ENCODE assay signal across 9 cellular contexts in the genomic region with DNA sequence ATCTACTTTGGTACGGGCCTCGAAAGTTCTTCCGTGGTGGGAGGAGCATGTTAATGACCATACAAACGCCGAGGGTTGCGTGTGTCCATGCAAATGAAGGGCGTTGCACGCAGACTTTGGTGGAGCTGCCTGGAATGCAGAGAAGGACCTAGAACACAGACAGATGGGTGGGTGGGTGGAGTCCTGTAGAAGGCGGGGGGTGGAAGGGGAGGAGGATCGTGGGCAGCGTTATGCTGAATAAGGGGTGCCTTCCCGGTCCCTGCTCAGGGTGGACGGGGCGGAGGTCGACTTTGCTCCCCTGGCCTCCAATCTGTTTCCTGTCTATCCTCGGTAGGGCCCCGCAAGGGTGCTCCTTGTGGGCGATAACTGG. TPM values are rescaled to one million over a fixed set of nuclear protein-coding genes. Genes with fewer than 3 reads are reported as not detected.
DNase-seq lines count a peak whose midpoint lies in the region; ATAC-seq and TF ChIP-seq lines count a peak whose summit lies in the region.
"Had no signal": no experiment of that assay in that cellular context is flagged by ENCODE, and none has a peak within 500 bp of the region (broad histone marks: within the 10 kb centered on the region; RNA-seq: fewer than 3 reads in every experiment).

No MANE protein-coding gene starts in this region.

- peak overlapping the region; percentile 76 for H3K27ac Mint-ChIP-seq in activated CD8-positive, alpha-beta memory T cell treated with anti-CD3 and anti-CD28 coated beads, Interleukin-2, amount 10 ng/mL, durations not matched to agents 7 days and 5 days
- H3K27ac Mint-ChIP-seq in glutamatergic neuron (ENCODE audit: unreplicated experiment): peak overlapping the region; percentile 88

- peak overlapping the region; percentile 56 to 58 for H3K4me3 ChIP-seq in testis
- peak overlapping the region in 1 of 4 donors; percentile 93 for H3K4me3 ChIP-seq in adrenal gland

- CTCF ChIA-PET in activated CD8-positive, alpha-beta memory T cell treated with anti-CD3 and anti-CD28 coated beads, Interleukin-2, amount 10 ng/mL, durations not matched to agents 7 days and 5 days (lab: Charles Lee): interaction anchor here (0.6 to 2.0 kb wide), 4 partner anchors 9 to 378 kb away, joined by 3 to 8 read pairs (median 4); no protein-coding TSS in a partner anchor

- H3K4me1 ChIP-seq in testis (peaks cover 24% of the 10 kb centered on the region), adrenal gland (replicated peaks in 1 of 2) (peaks cover 23 to 39% of the 10 kb centered on the region in 2 donors)

- H3K27ac ChIP-seq in testis (no peak overlapping the region), adrenal gland (no peak overlapping the region)

- no peaks in the 10 kb centered on the region for H3K36me3 ChIP-seq in testis (ENCODE audit: low read depth, missing control alignments)
- no peaks in the 10 kb centered on the region for H3K36me3 ChIP-seq in adrenal gland (replicated peaks in 1 of 2)

- ATAC-seq in activated CD8-positive, alpha-beta memory T cell treated with anti-CD3 and anti-CD28 coated beads, Interleukin-2, amount 10 ng/mL, durations not matched to agents 7 days and 5 days: no peak
- ATAC-seq in GM18858 (IDR thresholded peaks at IDR 0.05; ENCODE audit: unreplicated experiment) (no peak), HG03520 (IDR thresholded peaks at IDR 0.05; ENCODE audit: unreplicated experiment) (no peak)

- peaks cover 40% of the 10 kb centered on the region for H3K4me1 Mint-ChIP-seq in activated CD8-positive, alpha-beta memory T cell treated with anti-CD3 and anti-CD28 coated beads, Interleukin-2, amount 10 ng/mL, durations not matched to agents 7 days and 5 days
- peaks cover 11% of the 10 kb centered on the region for H3K4me1 Mint-ChIP-seq in glutamatergic neuron (ENCODE audit: low read depth, unreplicated experiment)

- DNase-seq in activated CD8-positive, alpha-beta memory T cell treated with anti-CD3 and anti-CD28 coated beads, Interleukin-2, amount 10 ng/mL, durations not matched to agents 7 days and 5 days: no peak
- no peak for DNase-seq in activated CD8-positive, alpha-beta memory T cell treated with anti-CD3 and anti-CD28 coated beads, Interleukin-2, amount 50 U/mL, for 4 hours
- DNase-seq in RPMI7951 (ENCODE audit: low read depth): peak; percentile 43
- peak; percentile 51 for DNase-seq in glutamatergic neuron
- DNase-seq in testis: no peak
- no peak for DNase-seq in adrenal gland

- H3K27me3 Mint-ChIP-seq in activated CD8-positive, alpha-beta memory T cell treated with anti-CD3 and anti-CD28 coated beads, Interleukin-2, amount 10 ng/mL, durations not matched to agents 7 days and 5 days: peaks cover 23% of the 10 kb centered on the region
- peaks cover 9% of the 10 kb centered on the region for H3K27me3 Mint-ChIP-seq in glutamatergic neuron (ENCODE audit: unreplicated experiment)

- TF ChIP-seq CTCF in glutamatergic neuron (IDR thresholded peaks at IDR 0.05; ENCODE audit: partially characterized antibody, unreplicated experiment) (no peak), testis (IDR thresholded peaks at IDR 0.05) (no peak), adrenal gland (IDR thresholded peaks at IDR 0.05) (no peak)

- H3K36me3 Mint-ChIP-seq in activated CD8-positive, alpha-beta memory T cell treated with anti-CD3 and anti-CD28 coated beads, Interleukin-2, amount 10 ng/mL, durations not matched to agents 7 days and 5 days: peaks cover 12% of the 10 kb centered on the region
- no peaks in the 10 kb centered on the region for H3K36me3 Mint-ChIP-seq in glutamatergic neuron (ENCODE audit: unreplicated experiment)

- H3K9me3 Mint-ChIP-seq in activated CD8-positive, alpha-beta memory T cell treated with anti-CD3 and anti-CD28 coated beads, Interleukin-2, amount 10 ng/mL, durations not matched to agents 7 days and 5 days (ENCODE audit: low read depth): no peaks in the 10 kb centered on the region
- peaks cover 4% of the 10 kb centered on the region for H3K9me3 Mint-ChIP-seq in glutamatergic neuron (ENCODE audit: unreplicated experiment)

- WGBS in testis, 2 donors: 9 to 10% methylated on average over 18 of the region's 18 CpGs
- WGBS in adrenal gland, 4 donors: 28 to 41% (median 33%) methylated on average over 14 to 18 of the region's 18 CpGs

- peak overlapping the region; percentile 71 for H3K4me3 Mint-ChIP-seq in activated CD8-positive, alpha-beta memory T cell treated with anti-CD3 and anti-CD28 coated beads, Interleukin-2, amount 10 ng/mL, durations not matched to agents 7 days and 5 days
- H3K4me3 Mint-ChIP-seq in glutamatergic neuron (ENCODE audit: unreplicated experiment): peak overlapping the region; percentile 83

- intact Hi-C loops in testis (cut with DNase I; ENCODE audit: low total_unique reads): no loop called here
- intact Hi-C loops in adrenal gland (cut with DNase I): no loop called here

- no peak for TF ChIP-seq POLR2A in testis (IDR thresholded peaks at IDR 0.05)
- no peak for TF ChIP-seq POLR2A in adrenal gland (IDR thresholded peaks at IDR 0.05)

- H3K27me3 ChIP-seq in testis: no peaks in the 10 kb centered on the region
- peaks cover 48% of the 10 kb centered on the region for H3K27me3 ChIP-seq in adrenal gland

- no peaks in the 10 kb centered on the region for H3K9me3 ChIP-seq in testis
- no peaks in the 10 kb centered on the region for H3K9me3 ChIP-seq in adrenal gland (replicated peaks in 1 of 3)

RNA-seq across cellular contexts. Expression of gene PAQR4, which starts 0.8 kb away (rescaled TPM):
- 10 to 100 TPM; 58.7 to 62.9 TPM for total RNA-seq in activated CD8-positive, alpha-beta memory T cell treated with anti-CD3 and anti-CD28 coated beads, Interleukin-2, amount 10 ng/mL, durations not matched to agents 7 days and 5 days
- total RNA-seq in RPMI7951 (2014; rRNA removed; shearing (Covaris generic)): 9.5 and 11.4 TPM in 2 replicates
- total RNA-seq in glutamatergic neuron (ENCODE audit: unreplicated experiment) (69.1 TPM), testis (1 to 10 TPM; 6.4 to 7.1 TPM), adrenal gland (10 to 100 TPM in 7 of 8 donors, 1 to 10 TPM in 1; 7.4 to 17.0 (median 13.5) TPM)
- polyA plus RNA-seq in testis (ENCODE audit: insufficient read depth, low read depth, low replicate concordance) (6.2 TPM), adrenal gland (10 to 100 TPM in 1 of 3 donors, 1 to 10 TPM in 2; 4.1 to 14.6 (median 8.1) TPM)

RNA-seq across cellular contexts. Expression of gene KREMEN2, which starts 4.3 kb away (rescaled TPM):
- under 1 TPM; 0.35 to 0.40 TPM for total RNA-seq in activated CD8-positive, alpha-beta memory T cell treated with anti-CD3 and anti-CD28 coated beads, Interleukin-2, amount 10 ng/mL, durations not matched to agents 7 days and 5 days
- 0.24 and 0.49 TPM in 2 replicates for total RNA-seq in RPMI7951 (2014; rRNA removed; shearing (Covaris generic))
- total RNA-seq in glutamatergic neuron (ENCODE audit: unreplicated experiment) (12.8 TPM), testis (1 to 10 TPM; 1.7 TPM), adrenal gland (not detected)
- polyA plus RNA-seq in testis (ENCODE audit: insufficient read depth, low read depth, low replicate concordance) (0.86 TPM), adrenal gland (not detected)

RNA-seq across cellular contexts. Expression of gene PKMYT1, which starts 11.9 kb away (rescaled TPM):
- 100 to 1,000 TPM; 146 to 199 TPM for total RNA-seq in activated CD8-positive, alpha-beta memory T cell treated with anti-CD3 and anti-CD28 coated beads, Interleukin-2, amount 10 ng/mL, durations not matched to agents 7 days and 5 days
- 27.3 and 33.5 TPM in 2 replicates for total RNA-seq in RPMI7951 (2014; rRNA removed; shearing (Covaris generic))
- total RNA-seq in glutamatergic neuron (ENCODE audit: unreplicated experiment) (8.5 TPM), testis (100 to 1,000 TPM in 1 of 2 donors, 10 to 100 TPM in 1; 76.4 to 146 TPM), adrenal gland (1 to 10 TPM in 7 of 8 donors, under 1 TPM in 1; 0.46 to 4.5 (median 2.9) TPM)
- polyA plus RNA-seq in testis (ENCODE audit: insufficient read depth, low read depth, low replicate concordance) (119 TPM), adrenal gland (1 to 10 TPM; 1.0 to 3.7 (median 2.0) TPM)

RNA-seq across cellular contexts. Expression of gene CLDN9, which starts 44.4 kb away (rescaled TPM):
- total RNA-seq in activated CD8-positive, alpha-beta memory T cell treated with anti-CD3 and anti-CD28 coated beads, Interleukin-2, amount 10 ng/mL, durations not matched to agents 7 days and 5 days: under 1 TPM; 0.09 to 0.15 TPM
- total RNA-seq in RPMI7951 (2014; rRNA removed; shearing (Covaris generic)): not detected in 2 replicates
- 0.39 TPM for total RNA-seq in glutamatergic neuron (ENCODE audit: unreplicated experiment)
- under 1 TPM; 0.37 to 0.39 TPM for total RNA-seq in testis
- 0.34 TPM for polyA plus RNA-seq in testis (ENCODE audit: insufficient read depth, low read depth, low replicate concordance)
- total RNA-seq in adrenal gland: under 1 TPM in 2 of 8 donors, not detected in 6; 0.28 to 0.31 TPM
- 1 to 10 TPM in 1 of 3 donors, under 1 TPM in 1, not detected in 1; 0.34 to 1.4 TPM for polyA plus RNA-seq in adrenal gland
- total RNA-seq: Daoy had no signal

RNA-seq across cellular contexts. Expression of gene CLDN6, which starts 49.6 kb away (rescaled TPM):
- not detected for total RNA-seq in activated CD8-positive, alpha-beta memory T cell treated with anti-CD3 and anti-CD28 coated beads, Interleukin-2, amount 10 ng/mL, durations not matched to agents 7 days and 5 days
- not detected in 2 replicates for total RNA-seq in RPMI7951 (2014; rRNA removed; shearing (Covaris generic))
- total RNA-seq in glutamatergic neuron (ENCODE audit: unreplicated experiment) (31.1 TPM), testis (under 1 TPM; 0.55 to 0.74 TPM), adrenal gland (under 1 TPM in 2 of 8 donors, not detected in 6; 0.46 to 0.47 TPM)
- polyA plus RNA-seq in testis (ENCODE audit: insufficient read depth, low read depth, low replicate concordance) (0.70 TPM), adrenal gland (not detected)
- total RNA-seq: Daoy had no signal

Comparison
In these comparisons a context has a peak if more than half of its experiments do, and no peak if none do; other contexts are left out.
1. DNase-seq: peak in RPMI7951 (single experiment) and glutamatergic neuron (single experiment); none in activated CD8-positive, alpha-beta memory T cell treated with anti-CD3 and anti-CD28 coated beads, Interleukin-2, amount 10 ng/mL, durations not matched to agents 7 days and 5 days (single experiment), activated CD8-positive, alpha-beta memory T cell treated with anti-CD3 and anti-CD28 coated beads, Interleukin-2, amount 50 U/mL, for 4 hours (single experiment), testis (single experiment) and adrenal gland (0 of 7).